8 cellular contexts compared by ENCODE assay signal in genomic region chr9:136849038-136849959, GRCh38. TPM values are rescaled to one million over a fixed set of nuclear protein-coding genes. Genes with fewer than 3 reads are reported as not detected.
DNase-seq lines count a peak whose midpoint lies in the region; ATAC-seq and TF ChIP-seq lines count a peak whose summit lies in the region.

Gene PHPT1, plus strand, starts transcription at chr9:136849409. Its CDS starts 22 bp downstream, at chr9:136849431.

- WGBS in smooth muscle cell (ENCODE audit: low lambda C conversion rate) = 2% methylated on average over 56 of the region's 77 CpGs

- H3K4me1 ChIP-seq in smooth muscle cell (ENCODE audit: low read depth) = peaks cover 11% of the 10 kb centered on the region

- peaks cover 6% of the 10 kb centered on the region for H3K27me3 Mint-ChIP-seq in activated B cell treated with CpG ODN at 0.5 μM for 24 hours

- ATAC-seq in HG03196 (IDR thresholded peaks at IDR 0.05; ENCODE audit: unreplicated experiment) = peak; percentile 73
- peak; percentile 94 for ATAC-seq in activated B cell treated with CpG ODN at 0.5 μM for 24 hours (ENCODE audit: low read depth)

- peaks cover 14% of the 10 kb centered on the region for H3K79me2 ChIP-seq in smooth muscle cell (ENCODE audit: low read depth)

- peaks cover 13% of the 10 kb centered on the region for H4K20me1 ChIP-seq in smooth muscle cell (ENCODE audit: low read depth)

- H3K4me2 ChIP-seq in smooth muscle cell = peak within 1 kb of the TSS; percentile 100

- POLR2A ChIA-PET in activated B cell treated with CpG ODN at 0.5 μM for 24 hours (lab: Charles Lee) = interaction anchor here (0.7 to 2.2 kb wide), 8 partner anchors 15 to 186 kb away, joined by 3 to 7 read pairs (median 4); partner anchors contain the start of genes EDF1, PAXX and TRAF2

- CTCF ChIA-PET in activated B cell treated with CpG ODN at 0.5 μM for 24 hours (lab: Charles Lee) = no interaction called here

- no peaks in the 10 kb centered on the region for H3K9me3 Mint-ChIP-seq in activated B cell treated with CpG ODN at 0.5 μM for 24 hours

- H3K27ac Mint-ChIP-seq in activated B cell treated with CpG ODN at 0.5 μM for 24 hours = peak within 1 kb of the TSS; percentile 93

- H3K36me3 ChIP-seq in smooth muscle cell (ENCODE audit: low read depth) = no peaks in the 10 kb centered on the region

- peak; percentile 100 for DNase-seq in AG08395 (ENCODE audit: low spot score)
- DNase-seq in NCI-H345 (lab: John Stamatoyannopoulos, UW) = peak; percentile 99
- peak; percentile 94 for DNase-seq in activated B cell treated with CpG ODN at 0.5 μM for 24 hours
- peak; percentile 75 to 100 (median 98) for DNase-seq in caudate nucleus (lab: John Stamatoyannopoulos, UW)
- peak; percentile 99 for DNase-seq in iPS-NIHi7 (ENCODE audit: extremely low spot score)
- DNase-seq in smooth muscle cell (lab: John Stamatoyannopoulos, UW; ENCODE audit: unreplicated experiment) = peak; percentile 100

- H2AFZ ChIP-seq in smooth muscle cell (ENCODE audit: low read depth) = peak within 1 kb of the TSS; percentile 61

- H3K9ac ChIP-seq in smooth muscle cell (ENCODE audit: low read depth) = peak within 1 kb of the TSS; percentile 73

- peak within 1 kb of the TSS; percentile 93 for H3K4me3 ChIP-seq in smooth muscle cell

- H3K27ac ChIP-seq in caudate nucleus (ENCODE audit: low read depth, low read length) (peak within 1 kb of the TSS; percentile 91), smooth muscle cell (ENCODE audit: low read depth) (peak within 1 kb of the TSS; percentile 86)

- TF ChIP-seq CTCF in activated B cell treated with CpG ODN at 0.5 μM for 24 hours (IDR thresholded peaks at IDR 0.05) (no peak), smooth muscle cell (IDR thresholded peaks at IDR 0.05; ENCODE audit: borderline replicate concordance, insufficient read depth, poor library complexity, severe bottlenecking) (no peak)

- H3K27me3 ChIP-seq in smooth muscle cell (ENCODE audit: low read depth) = no peaks in the 10 kb centered on the region

- intact Hi-C loops in activated B cell treated with CpG ODN at 0.5 μM for 24 hours (cut with micrococcal nuclease) = loop anchor here (1.0 to 10.0 kb wide), 7 partner anchors 17 to 316 kb away; partner anchors contain the start of genes EDF1, FBXW5, PAXX and RABL6

- no peaks in the 10 kb centered on the region for H3K36me3 Mint-ChIP-seq in activated B cell treated with CpG ODN at 0.5 μM for 24 hours (ENCODE audit: low read depth)

- H3K9me3 ChIP-seq in smooth muscle cell (replicated peaks; ENCODE audit: low read depth) = no peaks in the 10 kb centered on the region

- in situ Hi-C loops in GM18951 (cut with MboI; ENCODE audit: low sequenced_read_pairs, unreplicated experiment) = no loop called here

- H3F3A ChIP-seq in smooth muscle cell (ENCODE audit: low read depth) = no peaks in the 10 kb centered on the region

- H3K4me3 Mint-ChIP-seq in activated B cell treated with CpG ODN at 0.5 μM for 24 hours = peak within 1 kb of the TSS; percentile 95

- TF ChIP-seq POLR2A in GM18951 (IDR thresholded peaks at IDR 0.05; ENCODE audit: extremely low read depth, insufficient read depth, insufficient read length) = peak; percentile 95

- peaks cover 27% of the 10 kb centered on the region for H3K4me1 Mint-ChIP-seq in activated B cell treated with CpG ODN at 0.5 μM for 24 hours

RNA-seq across cellular contexts. Expression of gene PHPT1, which starts in this region (rescaled TPM):
- total RNA-seq in activated B cell treated with CpG ODN at 0.5 μM for 24 hours (58.8 and 64.6 TPM in 2 replicates), smooth muscle cell (110 and 173 TPM in 2 replicates)
- polyA plus RNA-seq in smooth muscle cell = 381 and 435 TPM in 2 replicates

Comparison
In these comparisons a context has a peak if more than half of its experiments do, and no peak if none do; other contexts are left out.
1. Peak in every context shown above with its lines: DNase-seq, ATAC-seq, H3K4me3 ChIP-seq and H3K27ac ChIP-seq.